ENCODE assay signal across 8 cellular contexts in genomic region chr3:58008140-58009025, GRCh38. TPM values are rescaled to one million over a fixed set of nuclear protein-coding genes. Genes with fewer than 3 reads are reported as not detected.
DNase-seq lines count a peak whose midpoint lies in the region; ATAC-seq and TF ChIP-seq lines count a peak whose summit lies in the region.

A gene with protein sequence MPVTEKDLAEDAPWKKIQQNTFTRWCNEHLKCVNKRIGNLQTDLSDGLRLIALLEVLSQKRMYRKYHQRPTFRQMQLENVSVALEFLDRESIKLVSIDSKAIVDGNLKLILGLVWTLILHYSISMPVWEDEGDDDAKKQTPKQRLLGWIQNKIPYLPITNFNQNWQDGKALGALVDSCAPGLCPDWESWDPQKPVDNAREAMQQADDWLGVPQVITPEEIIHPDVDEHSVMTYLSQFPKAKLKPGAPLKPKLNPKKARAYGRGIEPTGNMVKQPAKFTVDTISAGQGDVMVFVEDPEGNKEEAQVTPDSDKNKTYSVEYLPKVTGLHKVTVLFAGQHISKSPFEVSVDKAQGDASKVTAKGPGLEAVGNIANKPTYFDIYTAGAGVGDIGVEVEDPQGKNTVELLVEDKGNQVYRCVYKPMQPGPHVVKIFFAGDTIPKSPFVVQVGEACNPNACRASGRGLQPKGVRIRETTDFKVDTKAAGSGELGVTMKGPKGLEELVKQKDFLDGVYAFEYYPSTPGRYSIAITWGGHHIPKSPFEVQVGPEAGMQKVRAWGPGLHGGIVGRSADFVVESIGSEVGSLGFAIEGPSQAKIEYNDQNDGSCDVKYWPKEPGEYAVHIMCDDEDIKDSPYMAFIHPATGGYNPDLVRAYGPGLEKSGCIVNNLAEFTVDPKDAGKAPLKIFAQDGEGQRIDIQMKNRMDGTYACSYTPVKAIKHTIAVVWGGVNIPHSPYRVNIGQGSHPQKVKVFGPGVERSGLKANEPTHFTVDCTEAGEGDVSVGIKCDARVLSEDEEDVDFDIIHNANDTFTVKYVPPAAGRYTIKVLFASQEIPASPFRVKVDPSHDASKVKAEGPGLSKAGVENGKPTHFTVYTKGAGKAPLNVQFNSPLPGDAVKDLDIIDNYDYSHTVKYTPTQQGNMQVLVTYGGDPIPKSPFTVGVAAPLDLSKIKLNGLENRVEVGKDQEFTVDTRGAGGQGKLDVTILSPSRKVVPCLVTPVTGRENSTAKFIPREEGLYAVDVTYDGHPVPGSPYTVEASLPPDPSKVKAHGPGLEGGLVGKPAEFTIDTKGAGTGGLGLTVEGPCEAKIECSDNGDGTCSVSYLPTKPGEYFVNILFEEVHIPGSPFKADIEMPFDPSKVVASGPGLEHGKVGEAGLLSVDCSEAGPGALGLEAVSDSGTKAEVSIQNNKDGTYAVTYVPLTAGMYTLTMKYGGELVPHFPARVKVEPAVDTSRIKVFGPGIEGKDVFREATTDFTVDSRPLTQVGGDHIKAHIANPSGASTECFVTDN (N-terminal part only) (plus strand): TSS chr3:58008422. CDS start chr3:58008565, 143 bp downstream.

- H3K4me3 ChIP-seq in SK-N-MC (peak within 1 kb of the TSS; percentile 87), testis (peak within 1 kb of the TSS; percentile 75 to 84)

- no peaks in the 10 kb centered on the region for H3K9me3 Mint-ChIP-seq in activated naive CD4-positive, alpha-beta T cell treated with anti-CD3 and anti-CD28 coated beads, Interleukin-2, amount 10 ng/mL, durations not matched to agents 7 days and 5 days

- H3K4me1 Mint-ChIP-seq in activated naive CD4-positive, alpha-beta T cell treated with anti-CD3 and anti-CD28 coated beads, Interleukin-2, amount 10 ng/mL, durations not matched to agents 7 days and 5 days = peaks cover 42% of the 10 kb centered on the region

- peak within 1 kb of the TSS; percentile 81 for H3K9ac ChIP-seq in SK-N-MC (ENCODE audit: insufficient read length)

- peak within 1 kb of the TSS; percentile 81 for H3K27ac Mint-ChIP-seq in activated naive CD4-positive, alpha-beta T cell treated with anti-CD3 and anti-CD28 coated beads, Interleukin-2, amount 10 ng/mL, durations not matched to agents 7 days and 5 days

- WGBS in testis, 2 donors = 0 to 1% methylated on average over 19 to 77 of the region's 91 CpGs

- ATAC-seq in omental fat pad (ENCODE audit: low FRiP score) = peak; percentile 84

- TF ChIP-seq POLR2A in testis (IDR thresholded peaks at IDR 0.05) = no peak

- H3K4me3 Mint-ChIP-seq in activated naive CD4-positive, alpha-beta T cell treated with anti-CD3 and anti-CD28 coated beads, Interleukin-2, amount 10 ng/mL, durations not matched to agents 7 days and 5 days = peak within 1 kb of the TSS; percentile 82

- H3K36me3 Mint-ChIP-seq in activated naive CD4-positive, alpha-beta T cell treated with anti-CD3 and anti-CD28 coated beads, Interleukin-2, amount 10 ng/mL, durations not matched to agents 7 days and 5 days = peaks cover 4% of the 10 kb centered on the region

- H3K27me3 Mint-ChIP-seq in activated naive CD4-positive, alpha-beta T cell treated with anti-CD3 and anti-CD28 coated beads, Interleukin-2, amount 10 ng/mL, durations not matched to agents 7 days and 5 days = no peaks in the 10 kb centered on the region

- intact Hi-C loops in testis (cut with DNase I; ENCODE audit: low total_unique reads) = no loop called here

- no peak for TF ChIP-seq CTCF in omental fat pad (IDR thresholded peaks at IDR 0.05)
- peak; percentile 62 to 81 (median 75) for TF ChIP-seq CTCF in testis (IDR thresholded peaks at IDR 0.05)

- H3K27me3 ChIP-seq in testis = no peaks in the 10 kb centered on the region

- H3K27ac ChIP-seq in SK-N-MC (no peak within 1 kb of the TSS), testis (peak within 1 kb of the TSS; percentile 53 to 61)

- H3K9me3 ChIP-seq in SK-N-MC (ENCODE audit: low read depth, low read length) = no peaks in the 10 kb centered on the region
- H3K9me3 ChIP-seq in testis = no peaks in the 10 kb centered on the region

- peak in 12 of 14 donors; percentile 43 to 86 (median 61) for DNase-seq in C1 segment of cervical spinal cord (lab: John Stamatoyannopoulos, UW)
- DNase-seq in GM19238 (ENCODE audit: insufficient read length, low spot score) = peak; percentile 93
- peak; percentile 82 for DNase-seq in HK-2 (ENCODE audit: unreplicated experiment)
- no peak for DNase-seq in SK-N-MC (ENCODE audit: low read depth, low spot score)
- peak; percentile 81 for DNase-seq in activated naive CD4-positive, alpha-beta T cell treated with anti-CD3 and anti-CD28 coated beads, Interleukin-2, amount 10 ng/mL, durations not matched to agents 7 days and 5 days
- peak; percentile 66 for DNase-seq in globus pallidus (ENCODE audit: low spot score)
- no peak for DNase-seq in omental fat pad (ENCODE audit: low spot score)
- DNase-seq in testis = peak; percentile 75

- CTCF ChIA-PET in activated naive CD4-positive, alpha-beta T cell treated with anti-CD3 and anti-CD28 coated beads, Interleukin-2, amount 10 ng/mL, durations not matched to agents 7 days and 5 days (lab: Charles Lee) = interaction anchor here (0.7 to 4.5 kb wide), 16 partner anchors 9 to 611 kb away, joined by 3 to 34 read pairs (median 4); no protein-coding TSS in a partner anchor

- H3K4me1 ChIP-seq in testis = peaks cover 29% of the 10 kb centered on the region

- no peaks in the 10 kb centered on the region for H3K36me3 ChIP-seq in SK-N-MC (ENCODE audit: insufficient read depth, low read length)
- no peaks in the 10 kb centered on the region for H3K36me3 ChIP-seq in testis (ENCODE audit: low read depth, missing control alignments)

RNA-seq across cellular contexts. Expression of the gene that starts here (rescaled TPM):
- total RNA-seq in omental fat pad = 100 to 1,000 TPM in 3 of 4 donors, 10 to 100 TPM in 1; 82.5 to 192 (median 145) TPM
- total RNA-seq in testis = 100 to 1,000 TPM; 166 to 199 TPM
- polyA plus RNA-seq in testis (ENCODE audit: insufficient read depth, low read depth, low replicate concordance) = 105 TPM

Comparison
In these comparisons a context has a peak if more than half of its experiments do, and no peak if none do; other contexts are left out.
1. DNase-seq: peak in C1 segment of cervical spinal cord (12 of 14), GM19238 (single experiment), HK-2 (single experiment), activated naive CD4-positive, alpha-beta T cell treated with anti-CD3 and anti-CD28 coated beads, Interleukin-2, amount 10 ng/mL, durations not matched to agents 7 days and 5 days (single experiment), globus pallidus (single experiment) and testis (single experiment); none in SK-N-MC (single experiment) and omental fat pad (single experiment).
2. CTCF ChIP-seq: peak in testis (3 of 3); none in omental fat pad (0 of 3).